In genomic region chr1:157140068-157140588, GRCh38 we compare ENCODE assay signal across 1 cellular context.
A peak's percentile ranks its signal among the peaks of the same experiment; 100 is the strongest.
TF ChIP-seq lines count a peak whose summit lies in the region.

No MANE protein-coding gene starts in this region.

TF ChIP-seq in GM12878, 131 proteins besides CTCF, POLR2A, EP300 and RAD21:
- TF ChIP-seq ZNF274 (IDR thresholded peaks at IDR 0.05; ENCODE audit: insufficient read depth, insufficient read length): no peak
- peak; percentile 39; the same call in 1 of the 2 replicates for TF ChIP-seq JUNB (IDR thresholded peaks at IDR 0.05)
- TF ChIP-seq CREM (IDR thresholded peaks at IDR 0.05; ENCODE audit: low read depth): 0 out of 2 replicates have a peak, but pooled peaks have one; percentile 4
